Comparison of ENCODE assay signal across 1 cellular context in genomic region chr2:190973726-190974628, GRCh38.
TF ChIP-seq lines count a peak whose summit lies in the region.

No MANE protein-coding gene starts in this region.

TF ChIP-seq in GM23338, 12 proteins besides CTCF, POLR2A, EP300 and RAD21 (continued from another document):
- TF ChIP-seq ZNF462 (CRISPR knock-in tag; IDR thresholded peaks at IDR 0.05) (no peak), ZNF114 (CRISPR knock-in tag; IDR thresholded peaks at IDR 0.05) (no peak), JUNB (IDR thresholded peaks at IDR 0.05; ENCODE audit: unreplicated experiment) (no peak)
